In genomic region chr4:8775751-8776355, GRCh38 we compare ENCODE assay signal across 21 cellular contexts.
DNase-seq lines count a peak whose midpoint lies in the region; ATAC-seq and TF ChIP-seq lines count a peak whose summit lies in the region.
"Had no signal": no experiment of that assay in that cellular context is flagged by ENCODE, and none has a peak within 500 bp of the region (broad histone marks: within the 10 kb centered on the region; RNA-seq: fewer than 3 reads in every experiment).

No MANE protein-coding gene starts in this region.

- H3K27ac ChIP-seq in right atrium auricular region (no peak overlapping the region), RWPE2 (ENCODE audit: poor library complexity, severe bottlenecking) (no peak overlapping the region), left lung (no peak overlapping the region), spleen (no peak overlapping the region)
- H3K27ac ChIP-seq: GM23248, PC-9, SJCRH30 had no signal

- H3K4me3 ChIP-seq in right atrium auricular region: no peak overlapping the region
- H3K4me3 ChIP-seq in RWPE2 (ENCODE audit: severe bottlenecking): no peak overlapping the region
- H3K4me3 ChIP-seq in left lung: no peak overlapping the region
- H3K4me3 ChIP-seq in spleen: no peak overlapping the region
- H3K4me3 ChIP-seq: GM23248, HAP-1, PC-9, SJCRH30 had no signal

- H3K36me3 ChIP-seq in right atrium auricular region (no peaks in the 10 kb centered on the region), RWPE2 (ENCODE audit: low read depth) (no peaks in the 10 kb centered on the region), left lung (no peaks in the 10 kb centered on the region), spleen (no peaks in the 10 kb centered on the region)
- H3K36me3 ChIP-seq: HAP-1, SJCRH30 had no signal

- TF ChIP-seq POLR2A in spleen (IDR thresholded peaks at IDR 0.05): no peak

- H3K4me1 ChIP-seq in right atrium auricular region (no peaks in the 10 kb centered on the region), RWPE2 (ENCODE audit: insufficient read depth, poor library complexity, severe bottlenecking) (no peaks in the 10 kb centered on the region), left lung (no peaks in the 10 kb centered on the region), spleen (no peaks in the 10 kb centered on the region)
- H3K4me1 ChIP-seq: HAP-1, SJCRH30 had no signal

- no peaks in the 10 kb centered on the region for H3K27me3 ChIP-seq in right atrium auricular region
- H3K27me3 ChIP-seq in RWPE2 (ENCODE audit: insufficient read depth, poor library complexity, severe bottlenecking): no peaks in the 10 kb centered on the region
- peaks cover 0 to 53% of the 10 kb centered on the region in 2 donors for H3K27me3 ChIP-seq in left lung
- H3K27me3 ChIP-seq in spleen (replicated peaks in 1 of 7): peaks cover 0 to 22% (median 0%) of the 10 kb centered on the region in 7 donors

- no peak for ATAC-seq in Right ventricle myocardium inferior
- ATAC-seq in RWPE2 (ENCODE audit: low read depth): no peak
- ATAC-seq in left lung: no peak

- WGBS in spleen, 5 donors: 80 to 90% (median 83%) methylated on average over 18 to 21 of the region's 21 CpGs

- no peak for TF ChIP-seq CTCF in right atrium auricular region (IDR thresholded peaks at IDR 0.05)
- TF ChIP-seq CTCF in RWPE2 (IDR thresholded peaks at IDR 0.05; ENCODE audit: poor library complexity, severe bottlenecking): no peak
- TF ChIP-seq CTCF in left lung (IDR thresholded peaks at IDR 0.05): no peak
- TF ChIP-seq CTCF in spleen (IDR thresholded peaks at IDR 0.05 in 8 of 11, conservative IDR thresholded peaks at IDR 0.05 in 3 of 11): no peak

- peak; percentile 35 for DNase-seq in Right ventricle myocardium inferior (ENCODE audit: missing footprints)
- no peak for DNase-seq in right atrium auricular region (ENCODE audit: low spot score)
- peak; percentile 45 for DNase-seq in RWPE2 (ENCODE audit: low spot score)
- DNase-seq in left lung: peak; percentile 14 to 70
- DNase-seq in spleen: peak; percentile 68
- DNase-seq in foreskin melanocyte: no peak
- DNase-seq in inferior parietal cortex (ENCODE audit: extremely low spot score): no peak
- no peak for DNase-seq in activated CD4-positive, alpha-beta T cell treated with anti-CD3 and anti-CD28 coated beads for 1 hour
- DNase-seq: AML-193, C1 segment of cervical spinal cord, Calu3, DMS153, GM23248, KG1, NCI-H1092 treated with DMSO at 0.1 percent for 48 hours, NCI-H1436 treated with DMSO at 0.1 percent for 48 hours, NCI-H1930, NCI-H748 treated with DMSO at 0.1 percent for 48 hours, PC-9, SJCRH30 had no signal

- intact Hi-C loops in Right ventricle myocardium inferior (cut with DNase I): no loop called here
- intact Hi-C loops in left lung (cut with DNase I): no loop called here
- intact Hi-C loops in spleen (cut with DNase I; ENCODE audit: low total_unique reads): no loop called here

- H3K9me3 ChIP-seq in right atrium auricular region: no peaks in the 10 kb centered on the region
- no peaks in the 10 kb centered on the region for H3K9me3 ChIP-seq in RWPE2 (ENCODE audit: severe bottlenecking)
- no peaks in the 10 kb centered on the region for H3K9me3 ChIP-seq in left lung
- no peaks in the 10 kb centered on the region for H3K9me3 ChIP-seq in spleen
- H3K9me3 ChIP-seq: HAP-1, SJCRH30 had no signal

Comparison
In these comparisons a context has a peak if more than half of its experiments do, and no peak if none do; other contexts are left out.
1. DNase-seq: peak in Right ventricle myocardium inferior (single experiment), RWPE2 (single experiment), left lung (2 of 2) and spleen (single experiment); none in right atrium auricular region (single experiment), foreskin melanocyte (single experiment), inferior parietal cortex (single experiment) and activated CD4-positive, alpha-beta T cell treated with anti-CD3 and anti-CD28 coated beads for 1 hour (single experiment).